26 cellular contexts compared by ENCODE assay signal in genomic region chr17:39601010-39601597, GRCh38. TPM values are rescaled to one million over a fixed set of nuclear protein-coding genes. Genes with fewer than 3 reads are reported as not detected.
DNase-seq lines count a peak whose midpoint lies in the region; FAIRE-seq and TF ChIP-seq lines count a peak whose summit lies in the region.
"Had no signal": no experiment of that assay in that cellular context is flagged by ENCODE, and none has a peak within 500 bp of the region (broad histone marks: within the 10 kb centered on the region; RNA-seq: fewer than 3 reads in every experiment).

No MANE protein-coding gene starts in this region.

- no peak overlapping the region for H2AK5ac ChIP-seq in trophoblast cell (ENCODE audit: low read length)

- intact Hi-C loops in endothelial cell of umbilical vein (cut with micrococcal nuclease), result no loop called here
- intact Hi-C loops in activated T-helper 1 cell treated with anti-CD3 and anti-CD28 coated beads, Interleukin-12 subunit alpha, Interleukin-12 subunit beta, Interleukin-2, Interleukin-4 antibody, amounts not matched to agents 30 ng/mL and 10 ng/mL and 1 ng/mL, durations not matched to agents 14 hours and 24 hours and 36 hours (cut with micrococcal nuclease), result no loop called here

- H3K4me1 ChIP-seq in endothelial cell of umbilical vein (ENCODE audit: control insufficient read depth, extremely low read depth, insufficient read depth, low read length), result no peaks in the 10 kb centered on the region
- H3K4me1 ChIP-seq in trophoblast cell (ENCODE audit: control insufficient read depth in 1 of 2, insufficient read depth in 2 of 2, low read length in 2 of 2), result no peaks in the 10 kb centered on the region

- peak overlapping the region; percentile 31 for H3K27ac ChIP-seq in angular gyrus (ENCODE audit: low read depth, low read length)
- no peak overlapping the region for H3K27ac ChIP-seq in endothelial cell of umbilical vein (ENCODE audit: insufficient read depth, low read depth, low read length)
- H3K27ac ChIP-seq in trophoblast cell (ENCODE audit: low read depth, low read length), result no peak overlapping the region
- H3K27ac ChIP-seq: BLaER1, KMS-11, PC-9 had no signal

- no peak for TF ChIP-seq CTCF in endothelial cell of umbilical vein (IDR thresholded peaks at IDR 0.05; ENCODE audit: extremely low read depth in 1 of 2, insufficient read depth in 1 of 2, low read depth in 1 of 2, low read length in 2 of 2)

- no peaks in the 10 kb centered on the region for H3K9me3 Mint-ChIP-seq in activated T-helper 1 cell treated with anti-CD3 and anti-CD28 coated beads, Interleukin-12 subunit alpha, Interleukin-12 subunit beta, Interleukin-2, Interleukin-4 antibody, amounts not matched to agents 30 ng/mL and 10 ng/mL and 1 ng/mL, durations not matched to agents 14 hours and 24 hours and 36 hours
- H3K9me3 Mint-ChIP-seq: CD4-positive, alpha-beta T cell; HFFc6 had no signal

- BruUV-seq in endothelial cell of umbilical vein (replicated peaks; lab: Mats Ljungman, UMichigan), result no TSS peak

- no peak overlapping the region for H2BK5ac ChIP-seq in trophoblast cell (ENCODE audit: low read depth, low read length, poor library complexity)

- H4K91ac ChIP-seq in trophoblast cell (ENCODE audit: low read depth, low read length), result no peak overlapping the region

- no peak overlapping the region for H3K14ac ChIP-seq in trophoblast cell (ENCODE audit: low read length)

- no peaks in the 10 kb centered on the region for H3K36me3 Mint-ChIP-seq in activated T-helper 1 cell treated with anti-CD3 and anti-CD28 coated beads, Interleukin-12 subunit alpha, Interleukin-12 subunit beta, Interleukin-2, Interleukin-4 antibody, amounts not matched to agents 30 ng/mL and 10 ng/mL and 1 ng/mL, durations not matched to agents 14 hours and 24 hours and 36 hours (ENCODE audit: low read depth)

- no peak overlapping the region for H3K27ac Mint-ChIP-seq in activated T-helper 1 cell treated with anti-CD3 and anti-CD28 coated beads, Interleukin-12 subunit alpha, Interleukin-12 subunit beta, Interleukin-2, Interleukin-4 antibody, amounts not matched to agents 30 ng/mL and 10 ng/mL and 1 ng/mL, durations not matched to agents 14 hours and 24 hours and 36 hours
- H3K27ac Mint-ChIP-seq: CD4-positive, alpha-beta T cell; HFFc6 had no signal

- no peak overlapping the region for H2BK120ac ChIP-seq in trophoblast cell (ENCODE audit: insufficient read depth, low read length, poor library complexity)

- POLR2A ChIA-PET in endothelial cell of umbilical vein (lab: Charles Lee), result no interaction called here

- WGBS in trophoblast cell (ENCODE audit: extremely low coverage, insufficient coverage, insufficient read length), result no CpG with 5 or more reads among the region's 20 CpGs

- DNase-seq in H7, result peak; percentile 86
- no peak for DNase-seq in endothelial cell of umbilical vein (ENCODE audit: low read depth, low spot score)
- no peak for DNase-seq in trophoblast cell
- DNase-seq in activated T-cell treated with anti-CD3 and anti-CD28 coated beads, Interleukin-2, amount 50 U/mL, for 1 hour, result no peak
- no peak for DNase-seq in SKM-1 (lab: John Stamatoyannopoulos, UW; ENCODE audit: unreplicated experiment)
- no peak for DNase-seq in activated T-helper 1 cell treated with anti-CD3 and anti-CD28 coated beads, Interleukin-12 subunit alpha, Interleukin-12 subunit beta, Interleukin-2, Interleukin-4 antibody, amounts not matched to agents 30 ng/mL and 10 ng/mL and 1 ng/mL, durations not matched to agents 14 hours and 24 hours and 36 hours (ENCODE audit: low spot score)
- DNase-seq in stimulated activated CD4-positive, alpha-beta T cell treated with anti-CD3 and anti-CD28 coated beads, Interleukin-1b, Interleukin-23, amount 100 ng/mL, for 48 hours, result no peak
- DNase-seq: Caco-2; CD4-positive, alpha-beta T cell; DMS 273 treated with DMSO at 0.1 percent for 48 hours; DND-41; HFFc6; NCI-H1105; NCI-H2029 treated with DMSO at 0.1 percent for 48 hours; NCI-H226; NCI-H510A treated with DMSO at 0.1 percent for 48 hours; NCI-H748 treated with DMSO at 0.1 percent for 48 hours; PC-9; RPMI8226; SHP77 had no signal

- H3K79me2 ChIP-seq in endothelial cell of umbilical vein (ENCODE audit: control insufficient read depth, insufficient read depth, low read length), result no peaks in the 10 kb centered on the region
- no peaks in the 10 kb centered on the region for H3K79me2 ChIP-seq in trophoblast cell (ENCODE audit: control insufficient read depth, insufficient read depth, low read length, poor library complexity)

- dilution Hi-C loops in endothelial cell of umbilical vein (cut with MboI; ENCODE audit: extremely low pct_ligation_motif_present, low sequenced_read_pairs), result no loop called here

- peaks cover 77% of the 10 kb centered on the region for H3K27me3 Mint-ChIP-seq in activated T-helper 1 cell treated with anti-CD3 and anti-CD28 coated beads, Interleukin-12 subunit alpha, Interleukin-12 subunit beta, Interleukin-2, Interleukin-4 antibody, amounts not matched to agents 30 ng/mL and 10 ng/mL and 1 ng/mL, durations not matched to agents 14 hours and 24 hours and 36 hours (ENCODE audit: insufficient read depth)

- no peak for TF ChIP-seq POLR2A in endothelial cell of umbilical vein (IDR thresholded peaks at IDR 0.05; ENCODE audit: low read depth, low read length)

- H4K20me1 ChIP-seq in endothelial cell of umbilical vein (replicated peaks; ENCODE audit: control insufficient read depth, extremely low read depth, insufficient read depth, low read length), result no peaks in the 10 kb centered on the region

- H3K4me3 ChIP-seq in H7 (ENCODE audit: insufficient read depth, low read depth, low read length) (no peak overlapping the region), endothelial cell of umbilical vein (replicated peaks in 1 of 3; ENCODE audit: insufficient read depth in 1 of 3, low read depth in 1 of 3, low read length in 3 of 3) (no peak overlapping the region), trophoblast cell (ENCODE audit: low read depth, low read length) (peak overlapping the region; percentile 52)
- H3K4me3 ChIP-seq: BLaER1, PC-9 had no signal

- CTCF ChIA-PET in endothelial cell of umbilical vein (lab: Charles Lee), result interaction anchor here (1.0 to 1.9 kb wide), 4 partner anchors 21 to 53 kb away, joined by 3 to 8 read pairs (median 4); no protein-coding TSS in a partner anchor

- no peak overlapping the region for H2AFZ ChIP-seq in endothelial cell of umbilical vein (ENCODE audit: low read depth, low read length)
- no peak overlapping the region for H2AFZ ChIP-seq in trophoblast cell (ENCODE audit: insufficient read depth, low read length, poor library complexity)
- H2AFZ ChIP-seq: PC-9 had no signal

- H3K9me1 ChIP-seq in endothelial cell of umbilical vein (replicated peaks; ENCODE audit: control insufficient read depth, extremely low read depth, insufficient read depth, low read length), result no peaks in the 10 kb centered on the region

- no peak overlapping the region for H3K4me3 Mint-ChIP-seq in activated T-helper 1 cell treated with anti-CD3 and anti-CD28 coated beads, Interleukin-12 subunit alpha, Interleukin-12 subunit beta, Interleukin-2, Interleukin-4 antibody, amounts not matched to agents 30 ng/mL and 10 ng/mL and 1 ng/mL, durations not matched to agents 14 hours and 24 hours and 36 hours
- H3K4me3 Mint-ChIP-seq: CD4-positive, alpha-beta T cell; HFFc6 had no signal

- H3K18ac ChIP-seq in trophoblast cell (ENCODE audit: low read length), result no peak overlapping the region

- H3K4me2 ChIP-seq in endothelial cell of umbilical vein (ENCODE audit: insufficient read depth, low read length) (no peak overlapping the region), trophoblast cell (ENCODE audit: low read length) (no peak overlapping the region)
- H3K4me2 ChIP-seq: BLaER1, KMS-11, PC-9 had no signal

- H4K8ac ChIP-seq in trophoblast cell (ENCODE audit: low read depth, low read length), result no peak overlapping the region

- no peak overlapping the region for H4K12ac ChIP-seq in trophoblast cell (ENCODE audit: low read depth, low read length)

- H3K36me3 ChIP-seq in H7 (replicated peaks; ENCODE audit: control insufficient read depth, insufficient read depth, low read length) (no peaks in the 10 kb centered on the region), endothelial cell of umbilical vein (ENCODE audit: control insufficient read depth in 2 of 2, extremely low read depth in 1 of 2, insufficient read depth in 2 of 2, low read length in 2 of 2) (no peaks in the 10 kb centered on the region), trophoblast cell (ENCODE audit: control insufficient read depth in 1 of 2, insufficient read depth in 2 of 2, low read length in 2 of 2) (no peaks in the 10 kb centered on the region)
- H3K36me3 ChIP-seq: BLaER1 had no signal

- H3K27me3 ChIP-seq in H7 (ENCODE audit: control insufficient read depth, insufficient read depth, low read length), result peaks cover 98% of the 10 kb centered on the region
- peaks cover 90 to 98% of the 10 kb centered on the region in 2 experiments for H3K27me3 ChIP-seq in endothelial cell of umbilical vein (ENCODE audit: control insufficient read depth in 2 of 2, insufficient read depth in 2 of 2, low read length in 2 of 2)
- H3K27me3 ChIP-seq in trophoblast cell (ENCODE audit: insufficient read depth, low read length), result peaks cover 95% of the 10 kb centered on the region

- H3K9ac ChIP-seq in endothelial cell of umbilical vein (replicated peaks; ENCODE audit: extremely low read depth, insufficient read depth, low read length), result no peak overlapping the region
- H3K9ac ChIP-seq in trophoblast cell (ENCODE audit: low read length), result no peak overlapping the region
- H3K9ac ChIP-seq: BLaER1, KMS-11 had no signal

- peaks cover 12% of the 10 kb centered on the region for H3K4me1 Mint-ChIP-seq in activated T-helper 1 cell treated with anti-CD3 and anti-CD28 coated beads, Interleukin-12 subunit alpha, Interleukin-12 subunit beta, Interleukin-2, Interleukin-4 antibody, amounts not matched to agents 30 ng/mL and 10 ng/mL and 1 ng/mL, durations not matched to agents 14 hours and 24 hours and 36 hours (ENCODE audit: low read depth)

- H3K79me1 ChIP-seq in trophoblast cell (ENCODE audit: low read length), result no peaks in the 10 kb centered on the region

- H2BK12ac ChIP-seq in trophoblast cell (ENCODE audit: low read length), result no peak overlapping the region

- no peak overlapping the region for H3K23ac ChIP-seq in trophoblast cell (ENCODE audit: low read length)

- H3K4ac ChIP-seq in trophoblast cell (ENCODE audit: low read depth, low read length), result no peak overlapping the region

- no peaks in the 10 kb centered on the region for H3K9me3 ChIP-seq in endothelial cell of umbilical vein (replicated peaks; ENCODE audit: control insufficient read depth, insufficient read depth, low read length)
- peaks cover 11% of the 10 kb centered on the region for H3K9me3 ChIP-seq in trophoblast cell (ENCODE audit: insufficient read depth, low read depth, low read length)
- H3K9me3 ChIP-seq: BLaER1, Caco-2 had no signal

- no peak for FAIRE-seq in endothelial cell of umbilical vein (lab: Jason Lieb, UNC)
- FAIRE-seq: G401.6, GM12892, H54 had no signal

RNA-seq across cellular contexts. Expression of gene NEUROD2, which starts 6.6 kb away (rescaled TPM):
- not detected in 2 replicates for total RNA-seq in H7 (2014; rRNA removed; shearing (Covaris generic))
- total RNA-seq in endothelial cell of umbilical vein, result not detected in 2 replicates
- polyA plus RNA-seq in endothelial cell of umbilical vein, result not detected in 2 replicates
- polyA plus RNA-seq in endothelial cell of umbilical vein (2011; cell fraction: cytosol; rRNA removed), result not detected in 2 replicates
- polyA plus RNA-seq in endothelial cell of umbilical vein (2011; cell fraction: nucleus; rRNA removed), result not detected in 2 replicates
- not detected in 2 replicates for polyA plus RNA-seq in endothelial cell of umbilical vein (2012)
- polyA minus RNA-seq in endothelial cell of umbilical vein, result not detected in 2 replicates
- polyA minus RNA-seq in endothelial cell of umbilical vein (2011; cell fraction: cytosol; rRNA and poly(A)+ RNA removed), result not detected
- polyA minus RNA-seq in endothelial cell of umbilical vein (2011; cell fraction: nucleus; rRNA and poly(A)+ RNA removed), result not detected in 2 replicates
- not detected in 2 replicates for polyA plus RNA-seq in trophoblast cell (2013)
- not detected in 2 replicates for total RNA-seq in activated T-helper 1 cell treated with anti-CD3 and anti-CD28 coated beads, Interleukin-12 subunit alpha, Interleukin-12 subunit beta, Interleukin-2, Interleukin-4 antibody, amounts not matched to agents 30 ng/mL and 10 ng/mL and 1 ng/mL, durations not matched to agents 14 hours and 24 hours and 36 hours
- total RNA-seq: Caco-2; CD4-positive, alpha-beta T cell; HFFc6; PC-9 had no signal

RNA-seq across cellular contexts. Expression of gene PPP1R1B, which starts 25.6 kb away (rescaled TPM):
- 8.3 and 11.8 TPM in 2 replicates for total RNA-seq in H7 (2014; rRNA removed; shearing (Covaris generic))
- not detected in 2 replicates for total RNA-seq in endothelial cell of umbilical vein
- not detected in 2 replicates for polyA plus RNA-seq in endothelial cell of umbilical vein
- polyA plus RNA-seq in endothelial cell of umbilical vein (2011; cell fraction: cytosol; rRNA removed), result not detected in 2 replicates
- not detected in 2 replicates for polyA plus RNA-seq in endothelial cell of umbilical vein (2011; cell fraction: nucleus; rRNA removed)
- polyA plus RNA-seq in endothelial cell of umbilical vein (2012), result not detected in 2 replicates
- polyA minus RNA-seq in endothelial cell of umbilical vein, result not detected in 2 replicates
- not detected for polyA minus RNA-seq in endothelial cell of umbilical vein (2011; cell fraction: cytosol; rRNA and poly(A)+ RNA removed)
- not detected in 2 replicates for polyA minus RNA-seq in endothelial cell of umbilical vein (2011; cell fraction: nucleus; rRNA and poly(A)+ RNA removed)
- polyA plus RNA-seq in trophoblast cell (2013), result 0.07 and 0.12 TPM in 2 replicates
- total RNA-seq in activated T-helper 1 cell treated with anti-CD3 and anti-CD28 coated beads, Interleukin-12 subunit alpha, Interleukin-12 subunit beta, Interleukin-2, Interleukin-4 antibody, amounts not matched to agents 30 ng/mL and 10 ng/mL and 1 ng/mL, durations not matched to agents 14 hours and 24 hours and 36 hours, result not detected in 2 replicates
- total RNA-seq: Caco-2, HFFc6, PC-9 had no signal

RNA-seq across cellular contexts. Expression of gene STARD3, which starts 35.8 kb away (rescaled TPM):
- total RNA-seq in H7 (2014; rRNA removed; shearing (Covaris generic)), result 55.6 and 66.3 TPM in 2 replicates
- total RNA-seq in endothelial cell of umbilical vein, result 48.9 and 51.0 TPM in 2 replicates
- 75.7 and 102 TPM in 2 replicates for polyA plus RNA-seq in endothelial cell of umbilical vein
- 59.8 and 64.7 TPM in 2 replicates for polyA plus RNA-seq in endothelial cell of umbilical vein (2011; cell fraction: cytosol; rRNA removed)
- polyA plus RNA-seq in endothelial cell of umbilical vein (2011; cell fraction: nucleus; rRNA removed), result 197 and 251 TPM in 2 replicates
- 42.1 and 55.4 TPM in 2 replicates for polyA plus RNA-seq in endothelial cell of umbilical vein (2012)
- polyA minus RNA-seq in endothelial cell of umbilical vein, result 77.4 and 91.7 TPM in 2 replicates
- polyA minus RNA-seq in endothelial cell of umbilical vein (2011; cell fraction: cytosol; rRNA and poly(A)+ RNA removed), result 25.9 TPM
- 40.4 and 56.2 TPM in 2 replicates for polyA minus RNA-seq in endothelial cell of umbilical vein (2011; cell fraction: nucleus; rRNA and poly(A)+ RNA removed)
- polyA plus RNA-seq in trophoblast cell (2013), result 51.9 and 53.4 TPM in 2 replicates
- total RNA-seq in activated T-helper 1 cell treated with anti-CD3 and anti-CD28 coated beads, Interleukin-12 subunit alpha, Interleukin-12 subunit beta, Interleukin-2, Interleukin-4 antibody, amounts not matched to agents 30 ng/mL and 10 ng/mL and 1 ng/mL, durations not matched to agents 14 hours and 24 hours and 36 hours, result 54.7 and 65.3 TPM in 2 replicates
